In genomic region chr7:3075441-3075840, GRCh38 we compare ENCODE assay signal across 29 cellular contexts. TPM values are rescaled to one million over a fixed set of nuclear protein-coding genes. Genes with fewer than 3 reads are reported as not detected.
"Had no signal": no experiment of that assay in that cellular context is flagged by ENCODE, and none has a peak within 500 bp of the region (broad histone marks: within the 10 kb centered on the region; RNA-seq: fewer than 3 reads in every experiment).

No MANE protein-coding gene starts in this region.

- H3K4me3 ChIP-seq: colonic mucosa, esophagus muscularis mucosa, lower lobe of right lung, psoas muscle, skin epidermis, spleen, testis, tibial artery, upper lobe of left lung, uterus had no signal

- H3K27me3 ChIP-seq: colonic mucosa, spleen, testis, tibial artery, upper lobe of left lung, uterus had no signal

- H3K27ac ChIP-seq: colonic mucosa, epithelial cell of prostate, esophagus muscularis mucosa, lower lobe of right lung, psoas muscle, skin epidermis, spleen, testis, tibial artery, upper lobe of left lung, uterus had no signal

- DNase-seq: colonic mucosa; effector CD8-positive, alpha-beta T cell; endodermal cell; hypothalamus; immature natural killer cell; left ventricle myocardium superior; lower lobe of right lung; naive thymus-derived CD8-positive, alpha-beta T cell; nephron progenitor cell; nucleus accumbens; posterior cingulate gyrus; psoas muscle; right cardiac atrium; spleen; stimulated activated CD4-positive, alpha-beta T cell treated with anti-CD3 and anti-CD28 coated beads, Interleukin-4, amount 100 ng/mL, for 4 hours; stimulated activated naive CD8-positive, alpha-beta T cell treated with anti-CD3 and anti-CD28 coated beads, Interleukin-15, Interleukin-2, amounts not matched to agents 100 U/mL and 50 U/mL, for 24 hours; substantia nigra; testis; upper lobe of left lung; uterus had no signal

- H3K9me3 ChIP-seq: colonic mucosa, testis, uterus had no signal

- FAIRE-seq: frontal cortex, keratinocyte had no signal

- ATAC-seq: left ventricle myocardium superior; lower lobe of right lung; naive thymus-derived CD8-positive, alpha-beta T cell; psoas muscle; right cardiac atrium; stimulated activated memory B cell treated with anti-CD40 and anti-IgM and Interleukin-4, amounts not matched to agents 10 μg/mL and 1 μg/mL and 100 μg/mL, for 72 hours; stimulated activated naive CD8-positive, alpha-beta T cell treated with anti-CD3 and anti-CD28 coated beads, Interleukin-15, Interleukin-2, amounts not matched to agents 100 U/mL and 50 U/mL, for 24 hours had no signal

- H3K36me3 ChIP-seq: colonic mucosa, esophagus muscularis mucosa, lower lobe of right lung, spleen, tibial artery, upper lobe of left lung, uterus had no signal

- H3K4me1 ChIP-seq: colonic mucosa, esophagus muscularis mucosa, lower lobe of right lung, psoas muscle, spleen, testis, tibial artery, upper lobe of left lung, uterus had no signal

RNA-seq across cellular contexts. Expression of gene CARD11, which starts 31.8 kb away (rescaled TPM):
- total RNA-seq: fibroblast of lung, myocyte had no signal
